ENCODE assay signal across 1 cellular context in the genomic region with DNA sequence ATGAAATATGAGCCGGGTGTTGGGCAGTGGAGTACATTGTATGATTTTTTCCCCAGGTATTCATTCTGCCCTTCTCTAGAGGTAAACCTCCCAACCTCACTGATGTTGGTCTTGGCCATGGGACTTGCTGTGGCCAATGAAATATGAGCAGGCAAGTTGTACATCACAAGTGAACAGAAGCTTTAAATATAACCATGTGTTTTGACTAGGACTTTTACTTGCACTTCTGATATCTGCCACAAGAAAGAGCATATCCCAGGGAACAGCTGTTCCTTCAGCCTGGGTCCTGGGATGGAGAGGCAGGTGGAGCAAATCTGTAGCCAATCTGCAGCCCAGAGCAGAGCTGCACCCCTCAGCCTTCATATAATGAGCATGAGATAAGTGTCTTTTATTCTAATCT.
TF ChIP-seq lines count a peak whose summit lies in the region.

No MANE protein-coding gene starts in this region.

TF ChIP-seq in HCT116, 20 proteins besides CTCF, POLR2A, EP300 and RAD21 (continued from another document):
- no peak for TF ChIP-seq SP1 (IDR thresholded peaks at IDR 0.05; ENCODE audit: low read depth)
- no peak for TF ChIP-seq TCF7L2 (IDR thresholded peaks at IDR 0.05; ENCODE audit: borderline replicate concordance, extremely low read depth, insufficient read depth, insufficient read length)
- TF ChIP-seq CBX3 (IDR thresholded peaks at IDR 0.05; ENCODE audit: low read depth): no peak
- no peak for TF ChIP-seq POLR2AphosphoS5 (IDR thresholded peaks at IDR 0.05; ENCODE audit: low read depth, low read length)
TF ChIP-seq in HCT116: peak in this region for 0.
